ENCODE assay signal across 11 cellular contexts in the genomic region with DNA sequence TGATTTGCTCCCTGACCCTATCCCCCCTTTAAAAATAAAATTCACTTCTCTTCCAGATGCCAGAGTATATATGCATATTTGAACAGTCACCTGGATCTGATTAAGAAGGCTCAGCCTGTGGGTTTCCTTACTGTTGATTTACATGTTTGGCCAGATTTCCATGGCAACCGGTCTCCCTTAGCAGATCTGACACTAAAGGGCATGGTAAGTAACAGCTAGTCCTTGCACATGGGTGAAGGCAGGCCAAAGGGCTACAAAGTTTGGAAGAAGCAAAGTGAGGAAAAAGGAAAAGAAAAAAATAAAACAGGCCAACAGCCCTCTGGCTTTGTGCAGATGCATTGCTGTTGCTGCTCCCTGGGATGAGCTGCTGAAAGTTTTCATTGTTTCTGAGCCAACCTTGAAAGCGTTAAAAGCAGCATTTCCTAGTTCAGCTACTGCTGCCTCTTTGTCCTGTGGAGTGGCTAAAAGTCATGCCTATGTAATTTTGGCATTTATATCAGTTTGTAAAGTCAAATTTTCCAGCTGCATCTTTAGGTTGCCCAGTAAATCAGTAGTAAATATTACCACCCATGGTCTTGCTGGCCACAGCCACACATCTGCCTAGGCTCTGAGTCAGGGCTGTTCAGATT.
DNase-seq lines count a peak whose midpoint lies in the region; ATAC-seq and TF ChIP-seq lines count a peak whose summit lies in the region.
"Had no signal": no experiment of that assay in that cellular context is flagged by ENCODE, and none has a peak within 500 bp of the region (broad histone marks: within the 10 kb centered on the region; RNA-seq: fewer than 3 reads in every experiment).

No MANE protein-coding gene starts in this region.

- no peaks in the 10 kb centered on the region for H3K79me2 ChIP-seq in neural progenitor cell (ENCODE audit: low read depth)

- H2AFZ ChIP-seq in neural progenitor cell (replicated peaks) = no peak overlapping the region

- no peaks in the 10 kb centered on the region for H3K9me3 ChIP-seq in neural progenitor cell (ENCODE audit: low read depth)

- no peak for ATAC-seq in HG03457 (IDR thresholded peaks at IDR 0.05; ENCODE audit: unreplicated experiment)

- H3F3A ChIP-seq in neural progenitor cell (ENCODE audit: low read depth) = no peaks in the 10 kb centered on the region

- H3K4me3 ChIP-seq in fibroblast of the aortic adventitia (ENCODE audit: low read depth, low read length) (no peak overlapping the region), neural progenitor cell (no peak overlapping the region)

- no peaks in the 10 kb centered on the region for H3K36me3 Mint-ChIP-seq in neural progenitor cell

- no peaks in the 10 kb centered on the region for H4K20me1 ChIP-seq in neural progenitor cell (ENCODE audit: low read depth)

- peaks cover 21% of the 10 kb centered on the region for H3K4me1 Mint-ChIP-seq in neural progenitor cell

- no peaks in the 10 kb centered on the region for H3K36me3 ChIP-seq in neural progenitor cell

- no peak overlapping the region for H3K27ac ChIP-seq in neural progenitor cell

- no peaks in the 10 kb centered on the region for H3K4me1 ChIP-seq in neural progenitor cell

- TF ChIP-seq CTCF in fibroblast of the aortic adventitia (IDR thresholded peaks at IDR 0.05; ENCODE audit: insufficient read depth, low read length) (peak; percentile 32), neural progenitor cell (IDR thresholded peaks at IDR 0.05) (no peak)

- H3K9me3 Mint-ChIP-seq in neural progenitor cell = no peaks in the 10 kb centered on the region

- H3K9ac ChIP-seq in neural progenitor cell = no peak overlapping the region

- H3K27me3 Mint-ChIP-seq in neural progenitor cell (ENCODE audit: insufficient read depth, low read depth) = peaks cover 2% of the 10 kb centered on the region

- peak; percentile 33 for DNase-seq in ELR (ENCODE audit: low read depth)
- peak; percentile 32 for DNase-seq in SK-N-DZ (ENCODE audit: low spot score)
- peak; percentile 82 for DNase-seq in fibroblast of the aortic adventitia (ENCODE audit: low read depth)
- peak; percentile 46 for DNase-seq in neural progenitor cell (ENCODE audit: low spot score)
- no peak for DNase-seq in NK-92 treated with Interleukin-12 subunit alpha and Interleukin-12 subunit beta, amount 100 ng/mL, for 24 hours (lab: John Stamatoyannopoulos, UW)
- no peak for DNase-seq in SW 1271 (lab: John Stamatoyannopoulos, UW)
- no peak for DNase-seq in NCI-H2029 (lab: John Stamatoyannopoulos, UW)
- DNase-seq: activated gamma-delta T cell treated with Interleukin-2 at 50 U/mL for 16 hours, glutamatergic neuron, NCI-H2081 treated with DMSO at 0.1 percent for 48 hours had no signal

- no peaks in the 10 kb centered on the region for H3K27me3 ChIP-seq in neural progenitor cell

- no peak overlapping the region for H3K4me3 Mint-ChIP-seq in neural progenitor cell

- no peak overlapping the region for H3K4me2 ChIP-seq in neural progenitor cell

- peak overlapping the region; percentile 99 for H3K27ac Mint-ChIP-seq in neural progenitor cell

Comparison
In these comparisons a context has a peak if more than half of its experiments do, and no peak if none do; other contexts are left out.
1. DNase-seq: peak in ELR (single experiment), SK-N-DZ (single experiment), fibroblast of the aortic adventitia (single experiment) and neural progenitor cell (single experiment); none in NK-92 treated with Interleukin-12 subunit alpha and Interleukin-12 subunit beta, amount 100 ng/mL, for 24 hours (single experiment), SW 1271 (0 of 2) and NCI-H2029 (single experiment).